Comparison of ENCODE assay signal across 19 cellular contexts in the genomic region with DNA sequence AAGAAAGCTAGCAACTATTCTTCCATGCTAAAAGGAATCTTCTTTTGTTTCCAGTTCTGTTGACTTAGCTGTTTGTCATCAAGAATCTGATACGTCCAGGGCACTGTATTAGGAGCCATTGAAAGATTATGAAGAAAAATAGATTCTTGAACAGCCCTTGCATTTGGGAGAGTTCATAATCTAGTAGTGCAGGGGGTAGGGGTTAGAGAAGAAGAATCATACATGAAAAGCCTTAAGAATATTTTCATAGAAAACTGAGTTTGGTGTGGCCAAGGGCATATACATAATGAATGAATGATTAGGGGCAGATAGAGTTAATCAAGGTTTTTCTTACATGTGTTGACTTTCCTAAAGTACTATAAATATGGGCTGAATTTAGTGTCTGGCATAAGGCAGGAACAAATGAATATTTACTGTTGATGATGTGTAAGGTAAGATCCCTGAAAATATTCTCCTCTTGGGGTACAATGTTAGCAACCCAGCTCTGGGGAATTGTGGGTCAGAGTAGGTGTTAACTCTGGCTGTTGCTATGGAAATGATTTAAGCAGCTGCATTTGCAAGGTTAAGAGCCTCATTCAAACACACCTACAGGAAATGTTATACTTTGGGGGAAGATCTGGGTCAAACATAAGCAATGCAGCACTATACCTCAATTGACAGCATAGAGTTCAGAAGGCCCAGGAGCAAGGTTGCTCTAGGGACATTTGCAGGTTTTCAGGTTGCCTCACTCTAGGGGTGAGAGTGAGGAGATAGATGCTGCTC.
DNase-seq lines count a peak whose midpoint lies in the region; ATAC-seq, FAIRE-seq and TF ChIP-seq lines count a peak whose summit lies in the region.
"Had no signal": no experiment of that assay in that cellular context is flagged by ENCODE, and none has a peak within 500 bp of the region (broad histone marks: within the 10 kb centered on the region; RNA-seq: fewer than 3 reads in every experiment).

No MANE protein-coding gene starts in this region.

- no peaks in the 10 kb centered on the region for H3K9me1 ChIP-seq in keratinocyte (ENCODE audit: control insufficient read depth, extremely low read depth, insufficient read depth, low read length)

- H3K27ac ChIP-seq in 22Rv1 (peak overlapping the region; percentile 10; the same call in 1 of the 2 replicates), PC-3 (ENCODE audit: low read length) (0 out of 2 replicates have a peak overlapping the region, but pooled peaks have one; percentile 78), keratinocyte (ENCODE audit: control insufficient read depth, insufficient read depth, low read length) (no peak overlapping the region)

- DNase-seq in PC-3, result peak; percentile 53
- no peak for DNase-seq in keratinocyte (ENCODE audit: low read depth, low spot score)
- no peak for DNase-seq in central memory CD4-positive, alpha-beta T cell
- DNase-seq in germinal center (ENCODE audit: low spot score), result no peak
- DNase-seq: CD8-positive, alpha-beta T cell; HCEC 1CT; KBM-7; NCI-H1048; NCI-H187 treated with DMSO at 0.1 percent for 48 hours; NCI-H510A treated with DMSO at 0.1 percent for 48 hours; NK-92 treated with Interleukin-12 subunit alpha and Interleukin-12 subunit beta, amount 100 ng/mL, for 24 hours; T-helper 1 cell had no signal

- intact Hi-C loops in PC-3 (cut with micrococcal nuclease), result loop anchor here (2.0 to 10.0 kb wide), 5 partner anchors 133 to 667 kb away; partner anchors contain the start of gene CITED2

- H3K4me2 ChIP-seq in PC-3 (ENCODE audit: low read length) (0 out of 2 replicates have a peak overlapping the region, but pooled peaks have one; percentile 8), keratinocyte (ENCODE audit: control insufficient read depth, extremely low read depth, insufficient read depth, low read depth, low read length) (no peak overlapping the region)

- H3F3A ChIP-seq in PC-3 (ENCODE audit: low read length, unreplicated experiment), result no peaks in the 10 kb centered on the region

- H3K36me3 ChIP-seq in PC-3 (ENCODE audit: low read depth, low read length) (no peaks in the 10 kb centered on the region), keratinocyte (ENCODE audit: control insufficient read depth in 2 of 2, extremely low read depth in 1 of 2, insufficient read depth in 2 of 2, low read length in 2 of 2) (no peaks in the 10 kb centered on the region)

- H2AFZ ChIP-seq in PC-3 (ENCODE audit: low read length) (no peak overlapping the region), keratinocyte (ENCODE audit: control insufficient read depth, low read length) (no peak overlapping the region)

- H3K9ac ChIP-seq in PC-3 (ENCODE audit: low read length) (no peak overlapping the region), keratinocyte (ENCODE audit: control insufficient read depth, extremely low read depth, insufficient read depth, low read length) (no peak overlapping the region)

- CTCF ChIA-PET in PC-3 (lab: Charles Lee), result no interaction called here

- H3K27me3 ChIP-seq in PC-3 (ENCODE audit: low read length) (no peaks in the 10 kb centered on the region), keratinocyte (ENCODE audit: control insufficient read depth, extremely low read depth, insufficient read depth, low read length) (no peaks in the 10 kb centered on the region)

- no peak for TF ChIP-seq CTCF in 22Rv1 (IDR thresholded peaks at IDR 0.05)
- no peak for TF ChIP-seq CTCF in PC-3 (conservative IDR thresholded peaks at IDR 0.05; ENCODE audit: low read depth, low read length)
- no peak for TF ChIP-seq CTCF in keratinocyte (optimal IDR thresholded peaks at IDR 0.05 in 1 of 3, IDR thresholded peaks at IDR 0.05 in 1 of 3, conservative IDR thresholded peaks at IDR 0.05 in 1 of 3; ENCODE audit: extremely low read depth in 1 of 3, insufficient read depth in 2 of 3, low read length in 3 of 3)

- no TSS peak for BruUV-seq in PC-3 (replicated peaks; lab: Mats Ljungman, UMichigan)

- POLR2A ChIA-PET in PC-3 (lab: Charles Lee; ENCODE audit: unreplicated experiment), result interaction anchor here (0.6 to 0.7 kb wide), 2 partner anchors 668 to 1100 kb away, joined by 3 read pairs; no protein-coding TSS in a partner anchor

- no peaks in the 10 kb centered on the region for H4K20me1 ChIP-seq in PC-3 (ENCODE audit: low read length)
- H4K20me1 ChIP-seq in keratinocyte (ENCODE audit: control insufficient read depth, extremely low read depth, insufficient read depth, low read length), result no peaks in the 10 kb centered on the region

- H3K4me3 ChIP-seq in PC-3 (ENCODE audit: low read length) (no peak overlapping the region), keratinocyte (ENCODE audit: control insufficient read depth in 2 of 3, extremely low read depth in 1 of 3, insufficient read depth in 2 of 3, low read depth in 1 of 3, low read length in 3 of 3) (no peak overlapping the region)
- H3K4me3 ChIP-seq: GM12878 had no signal

- no peaks in the 10 kb centered on the region for H3K9me3 ChIP-seq in PC-3 (ENCODE audit: low read length)
- H3K9me3 ChIP-seq in keratinocyte (ENCODE audit: control insufficient read depth, low read depth, low read length), result no peaks in the 10 kb centered on the region

- peak; percentile 47 for FAIRE-seq in G401.6 (lab: Jason Lieb, UNC)
- peak; percentile 5 for FAIRE-seq in keratinocyte (lab: Jason Lieb, UNC)
- FAIRE-seq: D721Med, GM12878, GM18507, GM19239 had no signal

- H3K9me2 ChIP-seq in PC-3 (replicated peaks; ENCODE audit: low read length), result no peaks in the 10 kb centered on the region

- dilution Hi-C loops in keratinocyte (cut with MboI; ENCODE audit: extremely low pct_ligation_motif_present, low sequenced_read_pairs), result no loop called here

- ATAC-seq in PC-3 (no peak), HG03039 (IDR thresholded peaks at IDR 0.05; ENCODE audit: unreplicated experiment) (no peak)
- ATAC-seq: CD8-positive, alpha-beta T cell; GM12878 had no signal

- H3K4me1 ChIP-seq in PC-3 (ENCODE audit: insufficient read depth, low read length) (peaks cover 56% of the 10 kb centered on the region), keratinocyte (ENCODE audit: control insufficient read depth, extremely low read depth, insufficient read depth, low read length) (peaks cover 38% of the 10 kb centered on the region)

- H3K79me2 ChIP-seq in PC-3 (ENCODE audit: low read length) (no peaks in the 10 kb centered on the region), keratinocyte (ENCODE audit: control insufficient read depth, insufficient read depth, low read length) (no peaks in the 10 kb centered on the region)
